10 cellular contexts compared by ENCODE assay signal in the genomic region with DNA sequence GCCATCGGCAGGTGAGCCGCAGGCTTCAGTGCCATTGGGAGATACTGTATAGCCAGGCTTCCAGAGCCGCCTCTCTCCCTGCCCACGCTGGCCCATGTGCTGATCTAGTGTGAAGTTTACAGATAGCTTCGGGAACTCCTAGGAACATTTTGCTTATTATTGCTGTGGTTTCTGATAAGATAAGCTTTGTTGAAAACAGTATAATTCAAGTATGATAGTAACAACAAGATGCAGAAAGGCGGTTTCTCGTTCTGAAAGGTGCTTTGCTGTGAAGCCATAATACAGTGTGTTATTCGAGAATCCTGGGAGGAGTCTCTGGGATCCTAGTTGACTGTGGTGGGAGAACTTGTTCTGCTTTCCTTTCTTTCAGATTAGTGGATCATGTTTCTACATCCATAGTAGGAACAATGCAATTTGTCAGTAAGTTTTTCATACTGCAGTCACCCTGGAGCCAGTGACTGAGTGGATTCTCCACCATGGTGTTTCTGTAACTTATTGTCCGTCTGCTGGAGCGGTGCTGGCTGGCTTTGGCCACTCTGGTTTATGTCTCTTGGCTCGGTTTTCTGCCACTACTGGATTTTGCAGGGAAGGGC. TPM values are rescaled to one million over a fixed set of nuclear protein-coding genes. Genes with fewer than 3 reads are reported as not detected.
DNase-seq lines count a peak whose midpoint lies in the region; ATAC-seq and TF ChIP-seq lines count a peak whose summit lies in the region.
"Had no signal": no experiment of that assay in that cellular context is flagged by ENCODE, and none has a peak within 500 bp of the region (broad histone marks: within the 10 kb centered on the region; RNA-seq: fewer than 3 reads in every experiment).

No MANE protein-coding gene starts in this region.

- no peak overlapping the region for H3K4me3 ChIP-seq in tibial artery

- ATAC-seq in GM21515 (IDR thresholded peaks at IDR 0.05; ENCODE audit: unreplicated experiment) (no peak), HG02623 (IDR thresholded peaks at IDR 0.05; ENCODE audit: unreplicated experiment) (no peak)
- ATAC-seq: activated CD8-positive, alpha-beta T cell treated with anti-CD3 and anti-CD28 coated beads, Interleukin-2, amount 10 ng/mL, durations not matched to agents 7 days and 5 days had no signal

- peak overlapping the region; percentile 34 to 60 for H3K27ac ChIP-seq in tibial artery

- H3K27me3 ChIP-seq in tibial artery = no peaks in the 10 kb centered on the region

- intact Hi-C loops in tibial artery (cut with DNase I; ENCODE audit: low total_unique reads) = no loop called here

- TF ChIP-seq CTCF in tibial artery (IDR thresholded peaks at IDR 0.05) = no peak

- H3K36me3 ChIP-seq in tibial artery = peaks cover 0 to 13% (median 5%) of the 10 kb centered on the region in 3 donors

- H3K4me1 ChIP-seq in tibial artery = peaks cover 0 to 18% (median 10%) of the 10 kb centered on the region in 4 donors

- H3K9me3 ChIP-seq in tibial artery = no peaks in the 10 kb centered on the region

- peak; percentile 52 for DNase-seq in NCI-H2171 treated with DMSO at 0.1 percent for 48 hours (lab: John Stamatoyannopoulos, UW)
- DNase-seq in NCI-H2171 (lab: John Stamatoyannopoulos, UW) = no peak
- peak; percentile 41 to 46 for DNase-seq in dermis microvascular lymphatic vessel endothelial cell (ENCODE audit: low read depth in 2 of 2)
- DNase-seq in lung microvascular endothelial cell (ENCODE audit: low read depth in 2 of 2) = peak; percentile 45 to 80
- peak in 1 of 2 donors; percentile 48 for DNase-seq in tibial artery
- no peak for DNase-seq in HCEC 1CT
- DNase-seq: activated CD8-positive, alpha-beta T cell treated with anti-CD3 and anti-CD28 coated beads, Interleukin-2, amount 10 ng/mL, durations not matched to agents 7 days and 5 days; NCI-H69 had no signal

RNA-seq across cellular contexts. Expression of a gene that starts 31.5 kb away (rescaled TPM):
- total RNA-seq in dermis microvascular lymphatic vessel endothelial cell (19.0 and 48.9 TPM in 2 replicates), lung microvascular endothelial cell (21.1 and 36.3 TPM in 2 replicates)

RNA-seq across cellular contexts. Expression of a gene that starts 55.3 kb away (rescaled TPM):
- total RNA-seq in dermis microvascular lymphatic vessel endothelial cell (11.4 and 19.2 TPM in 2 replicates), lung microvascular endothelial cell (9.3 and 12.6 TPM in 2 replicates)

RNA-seq across cellular contexts. Expression of a gene that starts 60.0 kb away (rescaled TPM):
- 45.4 and 50.3 TPM in 2 replicates for total RNA-seq in dermis microvascular lymphatic vessel endothelial cell
- 30.4 and 55.6 TPM in 2 replicates for total RNA-seq in lung microvascular endothelial cell

Comparison
In these comparisons a context has a peak if more than half of its experiments do, and no peak if none do; other contexts are left out.
1. DNase-seq: peak in NCI-H2171 treated with DMSO at 0.1 percent for 48 hours (single experiment), dermis microvascular lymphatic vessel endothelial cell (2 of 2) and lung microvascular endothelial cell (2 of 2); none in NCI-H2171 (single experiment) and HCEC 1CT (single experiment).